ENCODE assay signal across 14 cellular contexts in the genomic region with DNA sequence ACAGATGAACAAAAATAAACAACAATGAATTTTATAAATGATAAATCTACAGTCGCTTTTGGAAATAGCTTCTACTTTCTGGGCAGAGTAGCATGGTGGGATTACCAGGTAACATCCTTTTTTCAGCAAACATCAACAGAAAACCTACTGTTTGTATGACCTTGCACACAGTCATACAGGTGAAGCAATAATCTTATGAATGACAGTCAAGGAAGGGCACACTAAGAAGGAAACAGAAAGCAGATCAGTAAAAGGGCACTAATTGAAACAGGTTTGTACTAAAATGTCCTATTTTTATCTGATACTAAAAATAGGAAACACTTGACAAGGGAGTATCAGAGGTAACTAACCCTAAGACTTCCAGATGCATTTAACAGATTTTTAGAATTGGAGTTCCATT.
DNase-seq lines count a peak whose midpoint lies in the region; ATAC-seq and TF ChIP-seq lines count a peak whose summit lies in the region.
"Had no signal": no experiment of that assay in that cellular context is flagged by ENCODE, and none has a peak within 500 bp of the region (broad histone marks: within the 10 kb centered on the region; RNA-seq: fewer than 3 reads in every experiment).

No MANE protein-coding gene starts in this region.

- no peak overlapping the region for H3K4me3 Mint-ChIP-seq in activated naive CD8-positive, alpha-beta T cell treated with anti-CD3 and anti-CD28 coated beads, Interleukin-2, amount 50 U/mL, for 24 hours
- no peak overlapping the region for H3K4me3 Mint-ChIP-seq in CD8-positive, alpha-beta memory T cell
- H3K4me3 Mint-ChIP-seq: neural progenitor cell had no signal

- 43% methylated on average over 1 of the region's 1 CpG; no CpG with 5 or more reads in 1 of the 2 donors for WGBS in gastroesophageal sphincter (ENCODE audit: low coverage in 1 of 2), 2 donors

- no peak for TF ChIP-seq POLR2A in gastroesophageal sphincter (IDR thresholded peaks at IDR 0.05)

- H3K27ac ChIP-seq in gastroesophageal sphincter: no peak overlapping the region
- H3K27ac ChIP-seq in CD8-positive, alpha-beta memory T cell (ENCODE audit: low read depth, low read length): no peak overlapping the region
- H3K27ac ChIP-seq: neural progenitor cell had no signal

- TF ChIP-seq CTCF in GM12864 (IDR thresholded peaks at IDR 0.05; ENCODE audit: low read depth, low read length, missing control alignments) (no peak), gastroesophageal sphincter (IDR thresholded peaks at IDR 0.05) (no peak)

- H3K27me3 Mint-ChIP-seq in activated naive CD8-positive, alpha-beta T cell treated with anti-CD3 and anti-CD28 coated beads, Interleukin-2, amount 50 U/mL, for 24 hours: no peaks in the 10 kb centered on the region
- H3K27me3 Mint-ChIP-seq in CD8-positive, alpha-beta memory T cell: no peaks in the 10 kb centered on the region

- H3K4me1 Mint-ChIP-seq in activated naive CD8-positive, alpha-beta T cell treated with anti-CD3 and anti-CD28 coated beads, Interleukin-2, amount 50 U/mL, for 24 hours: peaks cover 10% of the 10 kb centered on the region
- H3K4me1 Mint-ChIP-seq in CD8-positive, alpha-beta memory T cell: no peaks in the 10 kb centered on the region
- H3K4me1 Mint-ChIP-seq: neural progenitor cell had no signal

- no peaks in the 10 kb centered on the region for H3K4me1 ChIP-seq in gastroesophageal sphincter
- no peaks in the 10 kb centered on the region for H3K4me1 ChIP-seq in CD8-positive, alpha-beta memory T cell (ENCODE audit: insufficient read depth, low read length)
- H3K4me1 ChIP-seq: neural progenitor cell had no signal

- H3K36me3 Mint-ChIP-seq in activated naive CD8-positive, alpha-beta T cell treated with anti-CD3 and anti-CD28 coated beads, Interleukin-2, amount 50 U/mL, for 24 hours (ENCODE audit: low read depth): no peaks in the 10 kb centered on the region
- H3K36me3 Mint-ChIP-seq in CD8-positive, alpha-beta memory T cell: no peaks in the 10 kb centered on the region
- H3K36me3 Mint-ChIP-seq: activated naive CD4-positive, alpha-beta T cell treated with anti-CD3 and anti-CD28 coated beads, Interleukin-2, amount 50 U/mL, for 72 hours; neural progenitor cell had no signal

- no peak for TF ChIP-seq EP300 in gastroesophageal sphincter (IDR thresholded peaks at IDR 0.05)

- DNase-seq in GM12864 (ENCODE audit: low read depth): peak; percentile 0
- no peak for DNase-seq in activated naive CD8-positive, alpha-beta T cell treated with anti-CD3 and anti-CD28 coated beads, Interleukin-2, amount 50 U/mL, for 24 hours
- no peak for DNase-seq in CD8-positive, alpha-beta memory T cell
- no peak for DNase-seq in NCI-H2171 (lab: John Stamatoyannopoulos, UW)
- DNase-seq: hippocampal formation, NCI-H187 treated with DMSO at 0.1 percent for 48 hours, NCI-H774 had no signal

- H3K9me3 ChIP-seq in gastroesophageal sphincter: no peaks in the 10 kb centered on the region
- no peaks in the 10 kb centered on the region for H3K9me3 ChIP-seq in CD8-positive, alpha-beta memory T cell (ENCODE audit: low read length)

- H3K27me3 ChIP-seq in gastroesophageal sphincter: no peaks in the 10 kb centered on the region
- H3K27me3 ChIP-seq in CD8-positive, alpha-beta memory T cell (ENCODE audit: insufficient read depth, low read length, poor library complexity, severe bottlenecking): no peaks in the 10 kb centered on the region
- H3K27me3 ChIP-seq: neural progenitor cell had no signal

- peaks cover 5% of the 10 kb centered on the region for H3K9me3 Mint-ChIP-seq in activated naive CD8-positive, alpha-beta T cell treated with anti-CD3 and anti-CD28 coated beads, Interleukin-2, amount 50 U/mL, for 24 hours
- H3K9me3 Mint-ChIP-seq in CD8-positive, alpha-beta memory T cell: no peaks in the 10 kb centered on the region
- H3K9me3 Mint-ChIP-seq: activated naive CD4-positive, alpha-beta T cell treated with anti-CD3 and anti-CD28 coated beads, Interleukin-2, amount 50 U/mL, for 72 hours had no signal

- ATAC-seq in GM19025 (IDR thresholded peaks at IDR 0.05; ENCODE audit: low read depth, unreplicated experiment): peak; percentile 61
- ATAC-seq in HG02981 (IDR thresholded peaks at IDR 0.05; ENCODE audit: unreplicated experiment): peak; percentile 59
- ATAC-seq in activated naive CD8-positive, alpha-beta T cell treated with anti-CD3 and anti-CD28 coated beads, Interleukin-2, amount 50 U/mL, for 24 hours: peak; percentile 43
- ATAC-seq in gastroesophageal sphincter: no peak
- no peak for ATAC-seq in GM21367 (IDR thresholded peaks at IDR 0.05; ENCODE audit: unreplicated experiment)
- ATAC-seq: esophagus mucosa had no signal

- H3K36me3 ChIP-seq in gastroesophageal sphincter: no peaks in the 10 kb centered on the region
- H3K36me3 ChIP-seq in CD8-positive, alpha-beta memory T cell (ENCODE audit: insufficient read depth, low read length): no peaks in the 10 kb centered on the region
- H3K36me3 ChIP-seq: neural progenitor cell had no signal

- no peak overlapping the region for H3K27ac Mint-ChIP-seq in activated naive CD8-positive, alpha-beta T cell treated with anti-CD3 and anti-CD28 coated beads, Interleukin-2, amount 50 U/mL, for 24 hours
- H3K27ac Mint-ChIP-seq in CD8-positive, alpha-beta memory T cell: no peak overlapping the region
- H3K27ac Mint-ChIP-seq: activated naive CD4-positive, alpha-beta T cell treated with anti-CD3 and anti-CD28 coated beads, Interleukin-2, amount 50 U/mL, for 72 hours; neural progenitor cell had no signal

- CTCF ChIA-PET in CD8-positive, alpha-beta memory T cell (lab: Charles Lee): no interaction called here

- H3K4me3 ChIP-seq in GM12864 (ENCODE audit: low read depth, low read length) (no peak overlapping the region), gastroesophageal sphincter (no peak overlapping the region)
- H3K4me3 ChIP-seq in CD8-positive, alpha-beta memory T cell (ENCODE audit: low read length): no peak overlapping the region
- H3K4me3 ChIP-seq: neural progenitor cell had no signal

- POLR2A ChIA-PET in CD8-positive, alpha-beta memory T cell (lab: Charles Lee): no interaction called here

Comparison
In these comparisons a context has a peak if more than half of its experiments do, and no peak if none do; other contexts are left out.
1. ATAC-seq: peak in GM19025 (single experiment), HG02981 (single experiment) and activated naive CD8-positive, alpha-beta T cell treated with anti-CD3 and anti-CD28 coated beads, Interleukin-2, amount 50 U/mL, for 24 hours (single experiment); none in gastroesophageal sphincter (single experiment) and GM21367 (single experiment).